Comparison of ENCODE assay signal across 11 cellular contexts in the genomic region with DNA sequence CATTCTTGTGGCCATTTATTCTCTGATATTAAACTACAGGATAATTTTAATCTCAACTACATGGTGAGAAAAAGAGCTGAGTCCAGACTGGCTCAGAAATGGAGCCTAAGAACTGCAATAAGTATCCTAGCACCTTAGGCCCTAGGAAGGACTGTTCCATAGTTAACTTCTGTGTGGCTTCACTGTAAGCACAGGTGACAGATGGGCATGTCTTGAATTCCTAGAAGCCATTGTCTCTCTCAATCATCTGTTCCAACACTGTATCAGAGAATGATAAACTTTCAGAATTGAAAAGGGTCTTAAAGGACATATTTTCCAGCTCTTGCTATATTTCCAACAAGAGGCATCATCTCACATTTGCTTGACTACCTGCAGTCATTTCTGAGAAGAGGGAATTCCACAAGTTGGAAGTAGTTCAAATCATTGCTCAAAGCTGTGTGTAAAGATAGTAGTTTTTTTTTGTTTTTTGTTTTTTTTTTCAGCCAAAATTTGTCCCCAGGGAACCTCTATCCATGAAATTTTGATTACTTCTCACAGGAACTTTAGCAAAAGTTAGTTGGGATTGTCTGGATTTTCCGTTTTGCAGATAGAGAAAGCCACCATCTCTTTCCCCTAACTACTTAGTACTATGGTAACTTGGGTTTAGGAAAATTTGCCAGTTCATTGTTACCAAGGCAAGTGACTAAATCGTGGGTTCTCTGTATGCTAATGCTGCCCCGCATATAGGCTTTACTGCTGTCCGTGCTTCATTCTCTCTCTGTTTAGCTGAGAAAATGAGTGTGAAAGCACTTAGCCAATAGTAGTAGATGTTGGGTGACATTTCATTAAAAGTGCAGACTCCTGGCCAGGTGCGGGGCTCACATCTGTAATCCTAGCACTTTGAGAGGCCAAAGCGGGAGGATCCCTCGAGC. TPM values are rescaled to one million over a fixed set of nuclear protein-coding genes. Genes with fewer than 3 reads are reported as not detected.
DNase-seq lines count a peak whose midpoint lies in the region; ATAC-seq, FAIRE-seq and TF ChIP-seq lines count a peak whose summit lies in the region.
"Had no signal": no experiment of that assay in that cellular context is flagged by ENCODE, and none has a peak within 500 bp of the region (broad histone marks: within the 10 kb centered on the region; RNA-seq: fewer than 3 reads in every experiment).

No MANE protein-coding gene starts in this region.

- no peak overlapping the region for H3K4me3 Mint-ChIP-seq in H9
- peak overlapping the region; percentile 53 for H3K4me3 Mint-ChIP-seq in activated naive CD8-positive, alpha-beta T cell treated with anti-CD3 and anti-CD28 coated beads, Interleukin-2, amount 50 U/mL, for 24 hours
- H3K4me3 Mint-ChIP-seq in natural killer cell = peak overlapping the region; percentile 74

- H4K91ac ChIP-seq in H9 (ENCODE audit: insufficient read length, low read depth, low read length) = no peak overlapping the region

- H4K20me1 ChIP-seq in DND-41 (ENCODE audit: insufficient read depth, low read length) (peaks cover 13% of the 10 kb centered on the region; the same call in 1 of the 2 replicates), H9 (ENCODE audit: control insufficient read depth, insufficient read depth, insufficient read length) (no peaks in the 10 kb centered on the region)

- intact Hi-C loops in natural killer cell (cut with micrococcal nuclease) = no loop called here

- H3K9me3 Mint-ChIP-seq in H9 (no peaks in the 10 kb centered on the region), natural killer cell (no peaks in the 10 kb centered on the region)
- H3K9me3 Mint-ChIP-seq in activated naive CD8-positive, alpha-beta T cell treated with anti-CD3 and anti-CD28 coated beads, Interleukin-2, amount 50 U/mL, for 24 hours = no peaks in the 10 kb centered on the region

- H3K23ac ChIP-seq in H9 (ENCODE audit: insufficient read length, low read depth, low read length) = no peak overlapping the region

- no peak overlapping the region for H2BK12ac ChIP-seq in H9 (ENCODE audit: insufficient read length, low read depth, low read length)

- H3K36me3 Mint-ChIP-seq in H9 (ENCODE audit: insufficient read depth in 1 of 3, low read depth in 3 of 3) (peaks cover 0 to 10% (median 7%) of the 10 kb centered on the region in 3 experiments; a peak in 2 of 7 replicates), natural killer cell (peaks cover 21% of the 10 kb centered on the region)
- peaks cover 59% of the 10 kb centered on the region for H3K36me3 Mint-ChIP-seq in activated naive CD8-positive, alpha-beta T cell treated with anti-CD3 and anti-CD28 coated beads, Interleukin-2, amount 50 U/mL, for 24 hours (ENCODE audit: low read depth)

- no peak overlapping the region for H2BK5ac ChIP-seq in H9 (ENCODE audit: insufficient read length, low read length)

- H3K27me3 Mint-ChIP-seq in H9 (ENCODE audit: low read depth) (no peaks in the 10 kb centered on the region), natural killer cell (ENCODE audit: low read depth in 2 of 2) (no peaks in the 10 kb centered on the region)
- H3K27me3 Mint-ChIP-seq in activated naive CD8-positive, alpha-beta T cell treated with anti-CD3 and anti-CD28 coated beads, Interleukin-2, amount 50 U/mL, for 24 hours = no peaks in the 10 kb centered on the region

- ATAC-seq in DND-41 (ENCODE audit: insufficient read depth, low read depth) = peak; percentile 47
- ATAC-seq in activated naive CD8-positive, alpha-beta T cell treated with anti-CD3 and anti-CD28 coated beads, Interleukin-2, amount 50 U/mL, for 24 hours = peak; percentile 64
- peak; percentile 20 to 29 (median 22) for ATAC-seq in natural killer cell
- ATAC-seq in HG02884 (IDR thresholded peaks at IDR 0.05; ENCODE audit: unreplicated experiment) = no peak
- ATAC-seq: HepG2 had no signal

- H3T11ph ChIP-seq in H9 (ENCODE audit: low read length) = no peak overlapping the region

- H2BK120ac ChIP-seq in H9 (ENCODE audit: low read depth, low read length, poor library complexity, severe bottlenecking) = no peak overlapping the region

- WGBS in H9 (ENCODE audit: extremely low coverage, insufficient read length, low lambda C conversion rate) = no CpG with 5 or more reads among the region's 7 CpGs

- FAIRE-seq in H54 (lab: Jason Lieb, UNC) = no peak
- FAIRE-seq: HepG2 had no signal

- H3K9ac ChIP-seq in DND-41 (ENCODE audit: low read depth, low read length) = no peak overlapping the region
- H3K9ac ChIP-seq in H9 (ENCODE audit: extremely low read depth, insufficient read length, low read length) = no peak overlapping the region

- H3K4me1 Mint-ChIP-seq in H9 = peaks cover 17 to 23% of the 10 kb centered on the region in 2 experiments
- peaks cover 86% of the 10 kb centered on the region for H3K4me1 Mint-ChIP-seq in activated naive CD8-positive, alpha-beta T cell treated with anti-CD3 and anti-CD28 coated beads, Interleukin-2, amount 50 U/mL, for 24 hours
- H3K4me1 Mint-ChIP-seq in natural killer cell = peaks cover 83 to 84% of the 10 kb centered on the region in 2 donors

- no peaks in the 10 kb centered on the region for H3K9me3 ChIP-seq in DND-41 (ENCODE audit: insufficient read depth, low read length, severe bottlenecking)
- H3K9me3 ChIP-seq in H9 (ENCODE audit: control insufficient read depth, low read depth, low read length) = no peaks in the 10 kb centered on the region

- no peaks in the 10 kb centered on the region for H3K27me3 ChIP-seq in DND-41 (ENCODE audit: insufficient read depth, low read length, poor library complexity)
- H3K27me3 ChIP-seq in H9 (ENCODE audit: insufficient read depth, low read length) = no peaks in the 10 kb centered on the region

- H3K27ac Mint-ChIP-seq in H9 (peak overlapping the region in 2 of 3 experiments; percentile 24 to 66; a peak in 2 of 7 replicates), natural killer cell (peak overlapping the region; percentile 83 to 84)
- peak overlapping the region; percentile 84 for H3K27ac Mint-ChIP-seq in activated naive CD8-positive, alpha-beta T cell treated with anti-CD3 and anti-CD28 coated beads, Interleukin-2, amount 50 U/mL, for 24 hours

- no peak overlapping the region for H2BK15ac ChIP-seq in H9 (ENCODE audit: low read depth, low read length)

- H3K4me1 ChIP-seq in DND-41 (ENCODE audit: insufficient read depth, low read length) = peaks cover 49% of the 10 kb centered on the region
- no peaks in the 10 kb centered on the region for H3K4me1 ChIP-seq in H9 (ENCODE audit: insufficient read depth, low read length)

- no peak overlapping the region for H3K4ac ChIP-seq in H9 (ENCODE audit: low read depth, low read length)

- TF ChIP-seq CTCF in DND-41 (IDR thresholded peaks at IDR 0.05; ENCODE audit: borderline replicate concordance, extremely low read depth, low read length, poor library complexity, severe bottlenecking) (no peak), H9 (conservative IDR thresholded peaks at IDR 0.05) (no peak), natural killer cell (IDR thresholded peaks at IDR 0.05) (no peak)

- no peak overlapping the region for H2AK5ac ChIP-seq in H9 (ENCODE audit: insufficient read length, low read length)

- no peak overlapping the region for H3K56ac ChIP-seq in H9 (ENCODE audit: insufficient read length, low read depth, low read length)

- H3K27ac ChIP-seq in DND-41 (ENCODE audit: low read length) (no peak overlapping the region; the same call in 1 of the 2 replicates), H9 (ENCODE audit: insufficient read length, low read depth, low read length) (no peak overlapping the region)

- no peak overlapping the region for H3K4me2 ChIP-seq in DND-41 (ENCODE audit: insufficient read depth, low read length)
- no peak overlapping the region for H3K4me2 ChIP-seq in H9 (ENCODE audit: insufficient read depth, insufficient read length, low read length)

- H3K14ac ChIP-seq in H9 (ENCODE audit: insufficient read depth, low read length) = no peak overlapping the region

- H3K18ac ChIP-seq in H9 (ENCODE audit: insufficient read length, low read depth, low read length) = no peak overlapping the region

- peaks cover 4% of the 10 kb centered on the region for H3K79me1 ChIP-seq in H9 (ENCODE audit: insufficient read depth, low read depth, low read length, poor library complexity, severe bottlenecking)

- no peak for TF ChIP-seq POLR2A in H54 (IDR thresholded peaks at IDR 0.05; ENCODE audit: low read depth, low read length)

- H3K79me2 ChIP-seq in DND-41 (ENCODE audit: insufficient read depth, low read length) = no peaks in the 10 kb centered on the region
- no peaks in the 10 kb centered on the region for H3K79me2 ChIP-seq in H9 (ENCODE audit: insufficient read depth, low read length)

- no peak overlapping the region for H3K4me3 ChIP-seq in DND-41 (ENCODE audit: low read depth in 1 of 2, low read length in 2 of 2)

- H4K5ac ChIP-seq in H9 (ENCODE audit: insufficient read length, low read depth, low read length) = no peak overlapping the region

- no peak overlapping the region for H2BK20ac ChIP-seq in H9 (ENCODE audit: low read depth, low read length, poor library complexity, severe bottlenecking)

- H3K36me3 ChIP-seq in DND-41 (ENCODE audit: insufficient read depth, low read length) = peaks cover 33% of the 10 kb centered on the region

- H4K8ac ChIP-seq in H9 (replicated peaks; ENCODE audit: insufficient read length, low read depth, low read length) = no peak overlapping the region

- no peaks in the 10 kb centered on the region for H3K23me2 ChIP-seq in H9 (ENCODE audit: insufficient read length, low read depth, low read length, poor library complexity, severe bottlenecking)

- H2AFZ ChIP-seq in DND-41 (ENCODE audit: low read depth, low read length) (no peak overlapping the region), H9 (ENCODE audit: low read length) (no peak overlapping the region)

- DNase-seq in DND-41 (no peak), H9 (no peak), natural killer cell (no peak), H54 (ENCODE audit: insufficient read length, low spot score) (no peak), NCI-H1092 (lab: John Stamatoyannopoulos, UW) (no peak), SK-N-DZ (ENCODE audit: low spot score) (no peak)
- DNase-seq in activated naive CD8-positive, alpha-beta T cell treated with anti-CD3 and anti-CD28 coated beads, Interleukin-2, amount 50 U/mL, for 24 hours = no peak
- DNase-seq: NCI-H510A, T1000 had no signal

RNA-seq across cellular contexts. Expression of a gene that starts 47.2 kb away (rescaled TPM):
- total RNA-seq in H9 (2021) = 0.98 and 0.99 TPM in 2 replicates
- total RNA-seq in natural killer cell = not detected
- polyA plus RNA-seq in SK-N-DZ (2014; cell fraction: cytosol; rRNA removed) = 0.05 TPM in 1 of 2 replicates, not detected in the other
- 0.04 TPM in 1 of 2 replicates, not detected in the other for polyA plus RNA-seq in SK-N-DZ (2014; cell fraction: nucleus; rRNA removed)
- total RNA-seq: HepG2 had no signal

Comparison
In these comparisons a context has a peak if more than half of its experiments do, and no peak if none do; other contexts are left out.
1. H3K4me3 Mint-ChIP-seq: peak in activated naive CD8-positive, alpha-beta T cell treated with anti-CD3 and anti-CD28 coated beads, Interleukin-2, amount 50 U/mL, for 24 hours (single experiment) and natural killer cell (single experiment); none in H9 (0 of 2).
2. Peak in every context shown above with its lines, with median percentiles within 50 percentile points of each other: H3K27ac Mint-ChIP-seq.